Comparison of ENCODE assay signal across 8 cellular contexts in the genomic region with DNA sequence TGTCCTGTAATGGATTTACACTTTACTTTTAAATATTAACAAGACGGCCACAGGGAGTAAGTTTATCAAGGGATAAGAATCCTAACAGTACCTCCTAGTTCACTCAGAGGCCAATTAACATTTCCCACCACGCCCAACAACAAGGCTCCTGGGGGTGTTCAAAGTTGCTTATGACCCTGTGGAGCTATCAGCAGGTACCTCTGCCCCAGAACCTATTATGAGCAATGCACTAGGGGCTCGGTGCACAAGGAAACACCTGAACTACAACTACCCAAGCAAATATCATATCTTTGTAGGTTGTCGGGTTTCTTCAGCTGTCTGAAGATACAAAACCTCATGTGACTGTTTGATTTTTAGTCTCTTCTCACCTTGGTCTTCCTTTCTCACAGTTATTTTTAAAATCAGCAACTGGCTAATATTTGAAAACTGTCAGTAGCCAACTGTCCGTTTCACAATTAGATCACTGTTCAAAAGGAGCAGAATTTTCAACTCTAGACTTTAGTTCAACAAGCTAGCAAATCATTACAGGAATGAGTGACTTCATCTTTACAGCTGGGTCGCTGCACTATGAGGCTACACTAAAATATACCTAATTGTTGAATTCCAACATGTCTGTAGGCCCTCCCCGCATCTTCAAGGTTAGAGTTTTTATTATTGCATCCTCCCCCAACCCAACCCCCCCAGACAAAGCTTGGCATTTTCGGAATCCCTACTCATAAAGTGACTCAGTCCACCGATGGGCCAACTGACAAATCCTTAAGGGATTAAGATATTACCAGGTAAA. TPM values are rescaled to one million over a fixed set of nuclear protein-coding genes. Genes with fewer than 3 reads are reported as not detected.
A peak's percentile ranks its signal among the peaks of the same experiment; 100 is the strongest.
DNase-seq lines count a peak whose midpoint lies in the region; ATAC-seq and TF ChIP-seq lines count a peak whose summit lies in the region.

No MANE protein-coding gene starts in this region.

- H3K4me3 Mint-ChIP-seq in HFFc6: peak overlapping the region; percentile 63

- H3K27me3 ChIP-seq in Panc1 (ENCODE audit: control insufficient read depth, insufficient read depth, low read length): no peaks in the 10 kb centered on the region
- no peaks in the 10 kb centered on the region for H3K27me3 ChIP-seq in mucosa of rectum (ENCODE audit: control insufficient read depth in 2 of 2, insufficient read depth in 2 of 2, low read length in 2 of 2)

- H3K4me3 ChIP-seq in GM12865 (ENCODE audit: low read depth, low read length): peak overlapping the region; percentile 14; the same call in 1 of the 2 replicates
- H3K4me3 ChIP-seq in Panc1 (ENCODE audit: low read depth in 2 of 2, low read length in 2 of 2): no peak overlapping the region
- peak overlapping the region; percentile 47 to 67 for H3K4me3 ChIP-seq in mucosa of rectum (ENCODE audit: low read length in 2 of 2)

- H3K9me3 Mint-ChIP-seq in HFFc6: no peaks in the 10 kb centered on the region

- peak; percentile 14; the same call in 1 of the 2 replicates for ATAC-seq in Panc1

- BruUV-seq in Panc1 (replicated peaks; lab: Mats Ljungman, UMichigan): TSS peak; percentile 32

- H3K4me1 Mint-ChIP-seq in HFFc6 (ENCODE audit: low read depth): peaks cover 80% of the 10 kb centered on the region

- in situ Hi-C loops in Panc1 (cut with HindIII; ENCODE audit: low pct_unique_long_range_greater_than_20kb, low sequenced_read_pairs): no loop called here

- TF ChIP-seq CTCF in GM12865 (IDR thresholded peaks at IDR 0.05; ENCODE audit: insufficient read depth, low read depth, low read length, missing control alignments) (no peak), HFFc6 (IDR thresholded peaks at IDR 0.05) (no peak), Panc1 (IDR thresholded peaks at IDR 0.05) (no peak)

- no peaks in the 10 kb centered on the region for H3K9me3 ChIP-seq in Panc1 (ENCODE audit: control insufficient read depth, insufficient read depth, low read depth, low read length)
- no peaks in the 10 kb centered on the region for H3K9me3 ChIP-seq in mucosa of rectum (ENCODE audit: control insufficient read depth in 2 of 2, low read length in 2 of 2)

- intact Hi-C loops in Panc1 (cut with micrococcal nuclease; ENCODE audit: unreplicated experiment): no loop called here

- DNase-seq in GM12865 (ENCODE audit: low read depth) (peak; percentile 86), HFFc6 (no peak), Panc1 (ENCODE audit: low read depth, low spot score) (no peak), activated gamma-delta T cell treated with Interleukin-2 at 50 U/mL for 16 hours (no peak), NCI-H146 treated with DMSO at 0.1 percent for 48 hours (lab: John Stamatoyannopoulos, UW; ENCODE audit: unreplicated experiment) (no peak)
- no peak for DNase-seq in stimulated activated CD4-positive, alpha-beta T cell treated with anti-CD3 and anti-CD28 coated beads, Interleukin-15, amount 100 ng/mL, for 24 hours
- no peak for DNase-seq in NK-92 treated with Interleukin-12 subunit alpha and Interleukin-12 subunit beta, amount 100 ng/mL, for 24 hours (lab: John Stamatoyannopoulos, UW)

- H3K4me1 ChIP-seq in Panc1 (ENCODE audit: control insufficient read depth, insufficient read depth, low read length): peaks cover 71% of the 10 kb centered on the region
- H3K4me1 ChIP-seq in mucosa of rectum (ENCODE audit: control insufficient read depth in 2 of 2, insufficient read depth in 2 of 2, low read length in 2 of 2): peaks cover 49 to 59% of the 10 kb centered on the region in 2 donors

- H3K36me3 ChIP-seq in Panc1 (ENCODE audit: control insufficient read depth, insufficient read depth, low read length) (no peaks in the 10 kb centered on the region), mucosa of rectum (ENCODE audit: control insufficient read depth in 2 of 2, insufficient read depth in 2 of 2, low read length in 2 of 2) (no peaks in the 10 kb centered on the region)

- CTCF ChIA-PET in Panc1 (lab: Charles Lee): no interaction called here

- H3K36me3 Mint-ChIP-seq in HFFc6 (ENCODE audit: low read depth): peaks cover 5% of the 10 kb centered on the region; the same call in 1 of the 2 replicates

- H3K27ac Mint-ChIP-seq in HFFc6: peak overlapping the region; percentile 79

- H3K27ac ChIP-seq in Panc1 (ENCODE audit: low read length) (peak overlapping the region; percentile 91), mucosa of rectum (ENCODE audit: low read depth in 2 of 2, low read length in 2 of 2) (peak overlapping the region; percentile 88 to 90)

- H3K9ac ChIP-seq in mucosa of rectum (ENCODE audit: low read depth in 1 of 2, low read length in 2 of 2): peak overlapping the region; percentile 44 to 54

- POLR2A ChIA-PET in Panc1 (lab: Charles Lee): interaction anchor here (0.6 kb wide), 2 partner anchors 97 to 160 kb away, joined by 9 to 10 read pairs; no protein-coding TSS in a partner anchor

- no peaks in the 10 kb centered on the region for H3K27me3 Mint-ChIP-seq in HFFc6 (ENCODE audit: insufficient read depth)

RNA-seq across cellular contexts. Expression of a gene that starts 38.1 kb away (rescaled TPM):
- 10 to 100 TPM; 19.7 to 25.0 (median 21.9) TPM for total RNA-seq in HFFc6 (2021; fragmentation: NEBNext Ultra II Directional; extraction: Animal tissue kit (Norgen Biotek cat#: 25700))
- total RNA-seq in Panc1 (2021; ENCODE audit: unreplicated experiment): 40.0 TPM
- polyA plus RNA-seq in Panc1 (2012; ENCODE audit: insufficient read length): 29.8 TPM

Comparison
In these comparisons a context has a peak if more than half of its experiments do, and no peak if none do; other contexts are left out.
1. H3K4me3 ChIP-seq: peak in GM12865 (single experiment) and mucosa of rectum (2 of 2); none in Panc1 (0 of 2).